2 cellular contexts compared by ENCODE assay signal in genomic region chr19:46727757-46728156, GRCh38.
TF ChIP-seq lines count a peak whose summit lies in the region.

No MANE protein-coding gene starts in this region.

TF ChIP-seq in endothelial cell of umbilical vein, 7 proteins besides CTCF, POLR2A, EP300 and RAD21:
- TF ChIP-seq EZH2 (IDR thresholded peaks at IDR 0.05; ENCODE audit: borderline replicate concordance, low read depth, low read length, severe bottlenecking) (no peak), GATA2 (IDR thresholded peaks at IDR 0.05; ENCODE audit: insufficient read depth, insufficient read length, low read depth, low read length) (no peak), POLR2AphosphoS5 (IDR thresholded peaks at IDR 0.05; ENCODE audit: insufficient read depth, low read depth, low read length) (no peak), JUN (IDR thresholded peaks at IDR 0.05; ENCODE audit: borderline replicate concordance, insufficient read depth, insufficient read length, low read depth) (no peak), MAX (IDR thresholded peaks at IDR 0.05; ENCODE audit: insufficient read depth, insufficient read length) (no peak), MYC (IDR thresholded peaks at IDR 0.05; ENCODE audit: low read depth, low read length) (no peak), FOS (IDR thresholded peaks at IDR 0.05; ENCODE audit: borderline replicate concordance, insufficient read depth, low read length) (no peak)

TF ChIP-seq in HEK293T, 16 proteins besides CTCF, POLR2A, EP300 and RAD21:
- no peak for TF ChIP-seq NFRKB (IDR thresholded peaks at IDR 0.05)
- TF ChIP-seq CTBP1 (IDR thresholded peaks at IDR 0.05; ENCODE audit: borderline replicate concordance) = no peak
- TF ChIP-seq ARNT (IDR thresholded peaks at IDR 0.05) = no peak
- TF ChIP-seq LEF1 (IDR thresholded peaks at IDR 0.05; ENCODE audit: borderline replicate concordance) = no peak
- no peak for TF ChIP-seq ELF4 (IDR thresholded peaks at IDR 0.05)
- no peak for TF ChIP-seq FOXA1 (IDR thresholded peaks at IDR 0.05)
- no peak for TF ChIP-seq ZNF384 (IDR thresholded peaks at IDR 0.05)
- no peak for TF ChIP-seq BHLHE40 (IDR thresholded peaks at IDR 0.05; ENCODE audit: borderline replicate concordance)
- TF ChIP-seq SP1 (IDR thresholded peaks at IDR 0.05) = no peak
- TF ChIP-seq L3MBTL2 (conservative IDR thresholded peaks at IDR 0.05) = no peak
- no peak for TF ChIP-seq PKNOX1 (IDR thresholded peaks at IDR 0.05)
- no peak for TF ChIP-seq TARDBP (IDR thresholded peaks at IDR 0.05)
- no peak for TF ChIP-seq FOXK2 (IDR thresholded peaks at IDR 0.05)
- TF ChIP-seq FOXM1 (IDR thresholded peaks at IDR 0.05; ENCODE audit: borderline replicate concordance) = no peak
- no peak for TF ChIP-seq SUZ12 (IDR thresholded peaks at IDR 0.05)
